In the genomic region with DNA sequence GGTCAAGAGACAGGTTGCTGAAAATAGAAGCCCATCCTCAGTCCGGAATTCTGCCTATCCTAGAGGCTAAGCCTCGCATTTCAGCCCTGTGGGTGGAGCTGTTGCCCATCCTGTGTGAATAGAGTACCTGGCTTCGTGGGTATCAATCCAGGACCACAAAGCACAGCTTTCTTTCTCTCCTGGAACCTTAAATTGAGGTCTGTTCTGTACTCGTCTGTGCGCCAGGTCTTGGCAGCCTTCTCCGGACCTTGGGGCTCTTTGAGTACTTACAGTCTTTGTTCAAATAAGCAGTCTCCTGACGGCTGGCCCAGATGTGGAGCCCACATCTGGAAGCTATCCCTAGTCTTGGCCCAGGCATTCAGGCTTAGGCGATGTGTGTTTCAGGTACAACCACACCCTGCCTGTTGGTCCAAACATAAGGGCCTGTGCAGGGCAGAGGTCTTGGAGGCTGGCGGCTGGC, we compare ENCODE assay signal across 7 cellular contexts.
DNase-seq lines count a peak whose midpoint lies in the region; ATAC-seq lines count a peak whose summit lies in the region.

No MANE protein-coding gene starts in this region.

- H3K4me1 ChIP-seq in GM23248 (ENCODE audit: insufficient read depth) = no peaks in the 10 kb centered on the region

- peaks cover 0 to 3% (median 0%) of the 10 kb centered on the region in 4 donors for H3K4me1 Mint-ChIP-seq in naive thymus-derived CD8-positive, alpha-beta T cell

- H3K4me3 Mint-ChIP-seq in naive thymus-derived CD8-positive, alpha-beta T cell = no peak overlapping the region

- no peaks in the 10 kb centered on the region for H3K9me3 Mint-ChIP-seq in naive thymus-derived CD8-positive, alpha-beta T cell

- no peak overlapping the region for H3K27ac ChIP-seq in GM23248

- H3K9ac ChIP-seq in GM23248 = no peak overlapping the region

- no peaks in the 10 kb centered on the region for H3K36me3 ChIP-seq in GM23248 (ENCODE audit: low read depth)

- no peak overlapping the region for H3K4me2 ChIP-seq in GM23248 (ENCODE audit: unreplicated experiment)

- H3F3A ChIP-seq in GM23248 (ENCODE audit: insufficient read depth) = no peaks in the 10 kb centered on the region

- H4K20me1 ChIP-seq in GM23248 (ENCODE audit: insufficient read depth) = no peaks in the 10 kb centered on the region

- in situ Hi-C loops in GM23248 (cut with MboI) = no loop called here

- no peaks in the 10 kb centered on the region for H3K36me3 Mint-ChIP-seq in naive thymus-derived CD8-positive, alpha-beta T cell

- H2AFZ ChIP-seq in GM23248 = no peak overlapping the region

- no peaks in the 10 kb centered on the region for H3K79me2 ChIP-seq in GM23248 (ENCODE audit: insufficient read depth)

- no peaks in the 10 kb centered on the region for H3K27me3 Mint-ChIP-seq in naive thymus-derived CD8-positive, alpha-beta T cell

- no peak overlapping the region for H3K4me3 ChIP-seq in GM23248

- WGBS in GM23248 (ENCODE audit: low coverage in 1 of 2, low lambda C conversion rate in 2 of 2, missing lambda C conversion rate in 2 of 2), 2 experiments = 39 to 45% methylated on average over 9 of the region's 9 CpGs

- POLR2A ChIA-PET in naive thymus-derived CD8-positive, alpha-beta T cell (lab: Charles Lee) = no interaction called here

- no peaks in the 10 kb centered on the region for H3K9me2 ChIP-seq in GM23248 (ENCODE audit: insufficient read depth)

- ATAC-seq in esophagus mucosa (peak; percentile 46), GM18868 (IDR thresholded peaks at IDR 0.05; ENCODE audit: unreplicated experiment) (no peak)
- ATAC-seq in naive thymus-derived CD8-positive, alpha-beta T cell = no peak

- peaks cover 26% of the 10 kb centered on the region; the same call in 1 of the 2 replicates for H3K27me3 ChIP-seq in GM23248 (replicated peaks; ENCODE audit: insufficient read depth)

- no peak overlapping the region for H3K27ac Mint-ChIP-seq in naive thymus-derived CD8-positive, alpha-beta T cell

- peak; percentile 22 for DNase-seq in GM23248
- peak; percentile 47 to 88 for DNase-seq in NCI-H526 (lab: John Stamatoyannopoulos, UW)
- DNase-seq in renal cortical epithelial cell (ENCODE audit: low read depth) = peak; percentile 18
- DNase-seq in naive thymus-derived CD8-positive, alpha-beta T cell = no peak
- no peak for DNase-seq in stimulated activated naive CD4-positive, alpha-beta T cell treated with Interleukin-2 at 50 U/mL for 16 hours (lab: John Stamatoyannopoulos, UW)

- H3K9me3 ChIP-seq in GM23248 (ENCODE audit: low read depth) = no peaks in the 10 kb centered on the region

Comparison
In these comparisons a context has a peak if more than half of its experiments do, and no peak if none do; other contexts are left out.
1. DNase-seq: peak in GM23248 (single experiment), NCI-H526 (2 of 2) and renal cortical epithelial cell (single experiment); none in naive thymus-derived CD8-positive, alpha-beta T cell (0 of 10) and stimulated activated naive CD4-positive, alpha-beta T cell treated with Interleukin-2 at 50 U/mL for 16 hours (single experiment).